Comparison of ENCODE assay signal across 8 cellular contexts in the genomic region with DNA sequence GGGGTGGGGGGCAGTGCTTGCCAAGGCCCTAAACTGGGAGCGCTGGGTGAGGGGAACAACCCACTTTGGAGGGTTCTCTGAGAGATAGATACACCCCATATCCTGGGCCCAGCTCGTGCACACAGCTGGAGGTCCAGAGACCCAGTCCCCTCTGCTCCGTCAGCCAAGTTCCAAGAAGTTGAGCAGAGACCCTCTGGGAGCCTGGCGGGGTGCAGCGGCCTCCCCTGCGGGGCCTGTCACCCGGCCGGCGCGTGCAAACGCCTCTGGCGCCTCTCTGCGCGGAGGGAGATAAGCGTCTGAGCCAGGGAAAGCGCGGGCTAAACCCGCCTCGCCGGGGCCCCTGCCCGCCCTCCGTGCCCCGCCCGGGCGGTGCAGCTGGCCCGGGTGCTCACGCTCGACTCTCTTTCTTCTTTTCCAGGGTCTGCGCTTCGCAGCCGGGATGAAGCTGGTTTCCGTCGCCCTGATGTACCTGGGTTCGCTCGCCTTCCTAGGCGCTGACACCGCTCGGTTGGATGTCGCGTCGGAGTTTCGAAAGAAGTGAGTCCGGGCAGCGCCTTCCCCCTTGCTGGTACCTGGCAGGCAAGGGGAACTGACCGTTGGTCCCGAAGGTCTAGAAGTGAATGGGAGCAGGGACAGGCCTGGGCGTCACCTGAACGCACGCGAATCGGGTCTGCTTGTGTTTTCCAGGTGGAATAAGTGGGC. TPM values are rescaled to one million over a fixed set of nuclear protein-coding genes. Genes with fewer than 3 reads are reported as not detected.
DNase-seq lines count a peak whose midpoint lies in the region; ATAC-seq and TF ChIP-seq lines count a peak whose summit lies in the region.

No MANE protein-coding gene starts in this region.

- peaks cover 33% of the 10 kb centered on the region for H3K4me1 Mint-ChIP-seq in activated naive CD4-positive, alpha-beta T cell treated with anti-CD3 and anti-CD28 coated beads for 36 hours (ENCODE audit: low read depth)
- H3K4me1 Mint-ChIP-seq in progenitor cell of endocrine pancreas (ENCODE audit: low read depth): peaks cover 26% of the 10 kb centered on the region

- peak overlapping the region; percentile 81 for H3K4me3 Mint-ChIP-seq in activated naive CD4-positive, alpha-beta T cell treated with anti-CD3 and anti-CD28 coated beads for 36 hours
- peak overlapping the region; percentile 93 for H3K4me3 Mint-ChIP-seq in progenitor cell of endocrine pancreas (ENCODE audit: low read depth)

- peak; percentile 60 for DNase-seq in ELR (ENCODE audit: low read depth)
- peak; percentile 9 for DNase-seq in NCI-H146 treated with DMSO at 0.1 percent for 48 hours (lab: John Stamatoyannopoulos, UW; ENCODE audit: unreplicated experiment)
- DNase-seq in activated naive CD4-positive, alpha-beta T cell treated with anti-CD3 and anti-CD28 coated beads for 36 hours: peak; percentile 31
- peak; percentile 87 for DNase-seq in cardiac septum (ENCODE audit: low spot score)
- DNase-seq in progenitor cell of endocrine pancreas (ENCODE audit: low spot score, unreplicated experiment): no peak
- no peak for DNase-seq in T-helper 9 cell

- CTCF ChIA-PET in activated naive CD4-positive, alpha-beta T cell treated with anti-CD3 and anti-CD28 coated beads for 36 hours (lab: Charles Lee): interaction anchor here (0.7 to 8.2 kb wide), 11 partner anchors 19 to 705 kb away, joined by 3 to 102 read pairs (median 3); no protein-coding TSS in a partner anchor

- ATAC-seq in GM18861 (IDR thresholded peaks at IDR 0.05; ENCODE audit: unreplicated experiment) (no peak), HG03175 (IDR thresholded peaks at IDR 0.05; ENCODE audit: unreplicated experiment) (no peak)

- TF ChIP-seq CTCF in progenitor cell of endocrine pancreas (IDR thresholded peaks at IDR 0.05; ENCODE audit: unreplicated experiment): no peak

- intact Hi-C loops in activated naive CD4-positive, alpha-beta T cell treated with anti-CD3 and anti-CD28 coated beads for 36 hours (cut with micrococcal nuclease): loop anchor here (5.0 to 10.0 kb wide), 6 partner anchors 152 to 941 kb away; a partner anchor contains a TSS
- intact Hi-C loops in cardiac septum (cut with DNase I): loop anchor here (5.0 kb wide), 2 partner anchors 98 to 443 kb away; no protein-coding TSS in a partner anchor

- H3K27me3 Mint-ChIP-seq in activated naive CD4-positive, alpha-beta T cell treated with anti-CD3 and anti-CD28 coated beads for 36 hours (ENCODE audit: low read depth): peaks cover 44% of the 10 kb centered on the region
- H3K27me3 Mint-ChIP-seq in progenitor cell of endocrine pancreas: peaks cover 78% of the 10 kb centered on the region

- H3K9me3 Mint-ChIP-seq in activated naive CD4-positive, alpha-beta T cell treated with anti-CD3 and anti-CD28 coated beads for 36 hours: no peaks in the 10 kb centered on the region
- no peaks in the 10 kb centered on the region for H3K9me3 Mint-ChIP-seq in progenitor cell of endocrine pancreas (ENCODE audit: low read depth)

- H3K36me3 Mint-ChIP-seq in activated naive CD4-positive, alpha-beta T cell treated with anti-CD3 and anti-CD28 coated beads for 36 hours (ENCODE audit: low read depth): no peaks in the 10 kb centered on the region
- H3K36me3 Mint-ChIP-seq in progenitor cell of endocrine pancreas (ENCODE audit: insufficient read depth): no peaks in the 10 kb centered on the region

- H3K27ac Mint-ChIP-seq in activated naive CD4-positive, alpha-beta T cell treated with anti-CD3 and anti-CD28 coated beads for 36 hours: no peak overlapping the region
- H3K27ac Mint-ChIP-seq in progenitor cell of endocrine pancreas: peak overlapping the region; percentile 70

RNA-seq across cellular contexts. Expression of a gene that starts 0.5 kb away (rescaled TPM):
- total RNA-seq in activated naive CD4-positive, alpha-beta T cell treated with anti-CD3 and anti-CD28 coated beads for 36 hours: under 1 TPM; 0.31 to 0.40 TPM
- total RNA-seq in cardiac septum (5.3 TPM), progenitor cell of endocrine pancreas (8.4 and 9.4 TPM in 2 replicates)

RNA-seq across cellular contexts. Expression of a gene that starts 11.4 kb away (rescaled TPM):
- total RNA-seq in activated naive CD4-positive, alpha-beta T cell treated with anti-CD3 and anti-CD28 coated beads for 36 hours: 1 to 10 TPM; 8.7 to 9.9 TPM
- total RNA-seq in cardiac septum: 27.9 TPM
- 43.8 and 44.9 TPM in 2 replicates for total RNA-seq in progenitor cell of endocrine pancreas

Comparison
In these comparisons a context has a peak if more than half of its experiments do, and no peak if none do; other contexts are left out.
1. DNase-seq: peak in ELR (single experiment), NCI-H146 treated with DMSO at 0.1 percent for 48 hours (single experiment), activated naive CD4-positive, alpha-beta T cell treated with anti-CD3 and anti-CD28 coated beads for 36 hours (single experiment) and cardiac septum (single experiment); none in progenitor cell of endocrine pancreas (single experiment) and T-helper 9 cell (single experiment).